Comparison of ENCODE assay signal across 8 cellular contexts in genomic region chr20:3846378-3846739, GRCh38. TPM values are rescaled to one million over a fixed set of nuclear protein-coding genes. Genes with fewer than 3 reads are reported as not detected.
A peak's percentile ranks its signal among the peaks of the same experiment; 100 is the strongest.
DNase-seq lines count a peak whose midpoint lies in the region; ATAC-seq and TF ChIP-seq lines count a peak whose summit lies in the region.

No MANE protein-coding gene starts in this region.

- no peaks in the 10 kb centered on the region for H3K27me3 ChIP-seq in stomach

- TF ChIP-seq EP300 in stomach (IDR thresholded peaks at IDR 0.05), result no peak

- TF ChIP-seq CTCF in stomach (IDR thresholded peaks at IDR 0.05), result no peak

- peak; percentile 6 for ATAC-seq in HG03103 (IDR thresholded peaks at IDR 0.05; ENCODE audit: low read depth, unreplicated experiment)
- ATAC-seq in HG03175 (IDR thresholded peaks at IDR 0.05; ENCODE audit: unreplicated experiment), result no peak
- ATAC-seq in GM21447 (IDR thresholded peaks at IDR 0.05; ENCODE audit: unreplicated experiment), result no peak
- no peak for ATAC-seq in HG02840 (IDR thresholded peaks at IDR 0.05; ENCODE audit: low FRiP score, unreplicated experiment)

- H3K27me3 Mint-ChIP-seq in activated T-helper 2 cell treated with anti-CD3 and anti-CD28 coated beads, Interferon-gamma antibody, Interleukin-2, Interleukin-4, amounts not matched to agents 10 μg/mL and 5 μg/mL and 100 μg/mL, durations not matched to agents 14 hours and 24 hours and 36 hours (ENCODE audit: low read depth), result no peaks in the 10 kb centered on the region
- H3K27me3 Mint-ChIP-seq in immature natural killer cell (ENCODE audit: low read depth in 3 of 3), result peaks cover 0 to 5% (median 2%) of the 10 kb centered on the region in 3 donors

- peak overlapping the region; percentile 90 for H3K4me3 Mint-ChIP-seq in activated T-helper 2 cell treated with anti-CD3 and anti-CD28 coated beads, Interferon-gamma antibody, Interleukin-2, Interleukin-4, amounts not matched to agents 10 μg/mL and 5 μg/mL and 100 μg/mL, durations not matched to agents 14 hours and 24 hours and 36 hours (ENCODE audit: low read depth)
- peak overlapping the region; percentile 86 to 91 (median 90) for H3K4me3 Mint-ChIP-seq in immature natural killer cell

- H3K36me3 ChIP-seq in stomach, result no peaks in the 10 kb centered on the region

- WGBS in stomach, 5 donors, result 0 to 1% (median 1%) methylated on average over 11 to 22 of the region's 22 CpGs

- peak in 1 of 4 donors; percentile 41 for TF ChIP-seq POLR2A in stomach (IDR thresholded peaks at IDR 0.05)

- DNase-seq in activated T-helper 2 cell treated with anti-CD3 and anti-CD28 coated beads, Interferon-gamma antibody, Interleukin-2, Interleukin-4, amounts not matched to agents 10 μg/mL and 5 μg/mL and 100 μg/mL, durations not matched to agents 14 hours and 24 hours and 36 hours (ENCODE audit: low spot score), result no peak
- DNase-seq in immature natural killer cell (no peak), stomach (no peak), KBM-7 (no peak)

- in situ Hi-C loops in KBM-7 (cut with MboI; ENCODE audit: low pct_unique_long_range_greater_than_20kb, low sequenced_read_pairs), result no loop called here

- intact Hi-C loops in activated T-helper 2 cell treated with anti-CD3 and anti-CD28 coated beads, Interferon-gamma antibody, Interleukin-2, Interleukin-4, amounts not matched to agents 10 μg/mL and 5 μg/mL and 100 μg/mL, durations not matched to agents 14 hours and 24 hours and 36 hours (cut with micrococcal nuclease), result loop anchor here (1.0 to 2.0 kb wide), 2 partner anchors 26 to 60 kb away; partner anchors contain the start of genes AP5S1 and CENPB
- intact Hi-C loops in stomach (cut with DNase I; ENCODE audit: low total_unique reads), result no loop called here

- peaks cover 10 to 45% (median 40%) of the 10 kb centered on the region in 4 donors for H3K4me1 ChIP-seq in stomach

- peak overlapping the region; percentile 78 to 94 (median 90) for H3K4me3 ChIP-seq in stomach

- peaks cover 17% of the 10 kb centered on the region for H3K4me1 Mint-ChIP-seq in activated T-helper 2 cell treated with anti-CD3 and anti-CD28 coated beads, Interferon-gamma antibody, Interleukin-2, Interleukin-4, amounts not matched to agents 10 μg/mL and 5 μg/mL and 100 μg/mL, durations not matched to agents 14 hours and 24 hours and 36 hours (ENCODE audit: low read depth)
- H3K4me1 Mint-ChIP-seq in immature natural killer cell, result peaks cover 24 to 31% of the 10 kb centered on the region in 2 donors

- H3K9me3 Mint-ChIP-seq in activated T-helper 2 cell treated with anti-CD3 and anti-CD28 coated beads, Interferon-gamma antibody, Interleukin-2, Interleukin-4, amounts not matched to agents 10 μg/mL and 5 μg/mL and 100 μg/mL, durations not matched to agents 14 hours and 24 hours and 36 hours, result no peaks in the 10 kb centered on the region
- no peaks in the 10 kb centered on the region for H3K9me3 Mint-ChIP-seq in immature natural killer cell

- H3K27ac Mint-ChIP-seq in activated T-helper 2 cell treated with anti-CD3 and anti-CD28 coated beads, Interferon-gamma antibody, Interleukin-2, Interleukin-4, amounts not matched to agents 10 μg/mL and 5 μg/mL and 100 μg/mL, durations not matched to agents 14 hours and 24 hours and 36 hours, result peak overlapping the region; percentile 62
- H3K27ac Mint-ChIP-seq in immature natural killer cell, result peak overlapping the region; percentile 83 to 92 (median 88)

- H3K9me3 ChIP-seq in stomach, result no peaks in the 10 kb centered on the region

- peaks cover 17% of the 10 kb centered on the region for H3K36me3 Mint-ChIP-seq in activated T-helper 2 cell treated with anti-CD3 and anti-CD28 coated beads, Interferon-gamma antibody, Interleukin-2, Interleukin-4, amounts not matched to agents 10 μg/mL and 5 μg/mL and 100 μg/mL, durations not matched to agents 14 hours and 24 hours and 36 hours (ENCODE audit: low read depth)
- H3K36me3 Mint-ChIP-seq in immature natural killer cell, result no peaks in the 10 kb centered on the region

- H3K27ac ChIP-seq in stomach, result peak overlapping the region; percentile 94 to 95 (median 94)

RNA-seq across cellular contexts. Expression of gene MAVS, which starts 0.3 kb away (rescaled TPM):
- total RNA-seq in activated T-helper 2 cell treated with anti-CD3 and anti-CD28 coated beads, Interferon-gamma antibody, Interleukin-2, Interleukin-4, amounts not matched to agents 10 μg/mL and 5 μg/mL and 100 μg/mL, durations not matched to agents 14 hours and 24 hours and 36 hours, result 41.0 and 43.5 TPM in 2 replicates
- polyA plus RNA-seq in immature natural killer cell (1 to 10 TPM; 1.8 to 9.3 (median 2.5) TPM), stomach (10 to 100 TPM in 1 of 3 donors, 1 to 10 TPM in 2; 6.3 to 15.1 (median 9.2) TPM)
- 10 to 100 TPM; 26.6 to 50.4 (median 37.1) TPM for total RNA-seq in stomach

RNA-seq across cellular contexts. Expression of gene AP5S1, which starts 26.0 kb away (rescaled TPM):
- total RNA-seq in activated T-helper 2 cell treated with anti-CD3 and anti-CD28 coated beads, Interferon-gamma antibody, Interleukin-2, Interleukin-4, amounts not matched to agents 10 μg/mL and 5 μg/mL and 100 μg/mL, durations not matched to agents 14 hours and 24 hours and 36 hours, result 11.9 and 12.8 TPM in 2 replicates
- polyA plus RNA-seq in immature natural killer cell (10 to 100 TPM; 16.3 to 23.1 (median 17.4) TPM), stomach (10 to 100 TPM in 1 of 3 donors, 1 to 10 TPM in 2; 6.1 to 10.4 (median 7.9) TPM)
- total RNA-seq in stomach, result 10 to 100 TPM in 1 of 5 donors, 1 to 10 TPM in 4; 1.8 to 14.8 (median 4.2) TPM

RNA-seq across cellular contexts. Expression of gene PANK2, which starts 42.8 kb away (rescaled TPM):
- 49.2 and 51.4 TPM in 2 replicates for total RNA-seq in activated T-helper 2 cell treated with anti-CD3 and anti-CD28 coated beads, Interferon-gamma antibody, Interleukin-2, Interleukin-4, amounts not matched to agents 10 μg/mL and 5 μg/mL and 100 μg/mL, durations not matched to agents 14 hours and 24 hours and 36 hours
- 10 to 100 TPM; 42.1 to 53.0 (median 44.3) TPM for polyA plus RNA-seq in immature natural killer cell
- 10 to 100 TPM in 4 of 5 donors, 1 to 10 TPM in 1; 8.8 to 68.4 (median 39.0) TPM for total RNA-seq in stomach
- polyA plus RNA-seq in stomach, result 10 to 100 TPM; 19.3 to 28.5 (median 25.1) TPM

RNA-seq across cellular contexts. Expression of gene CDC25B, which starts 50.2 kb away (rescaled TPM):
- total RNA-seq in activated T-helper 2 cell treated with anti-CD3 and anti-CD28 coated beads, Interferon-gamma antibody, Interleukin-2, Interleukin-4, amounts not matched to agents 10 μg/mL and 5 μg/mL and 100 μg/mL, durations not matched to agents 14 hours and 24 hours and 36 hours, result 101 and 103 TPM in 2 replicates
- polyA plus RNA-seq in immature natural killer cell, result 10 to 100 TPM; 25.3 to 42.0 (median 29.0) TPM
- total RNA-seq in stomach, result 10 to 100 TPM in 4 of 5 donors, 1 to 10 TPM in 1; 9.4 to 56.5 (median 32.6) TPM
- 10 to 100 TPM; 18.0 to 23.1 (median 22.6) TPM for polyA plus RNA-seq in stomach

RNA-seq across cellular contexts. Expression of gene CENPB, which starts 59.8 kb away (rescaled TPM):
- 66.1 and 68.9 TPM in 2 replicates for total RNA-seq in activated T-helper 2 cell treated with anti-CD3 and anti-CD28 coated beads, Interferon-gamma antibody, Interleukin-2, Interleukin-4, amounts not matched to agents 10 μg/mL and 5 μg/mL and 100 μg/mL, durations not matched to agents 14 hours and 24 hours and 36 hours
- polyA plus RNA-seq in immature natural killer cell (1 to 10 TPM; 1.0 to 1.7 (median 1.1) TPM), stomach (10 to 100 TPM; 36.5 to 90.7 (median 79.6) TPM)
- 100 to 1,000 TPM in 1 of 5 donors, 10 to 100 TPM in 4; 24.5 to 130 (median 68.3) TPM for total RNA-seq in stomach
